1 cellular context compared by ENCODE assay signal in genomic region chr11:107566569-107566968, GRCh38.
TF ChIP-seq lines count a peak whose summit lies in the region.

No MANE protein-coding gene starts in this region.

TF ChIP-seq in K562, 482 proteins besides CTCF, POLR2A, EP300 and RAD21:
- no peak for TF ChIP-seq ZNF384 (IDR thresholded peaks at IDR 0.05; ENCODE audit: low read depth, low read length)
- TF ChIP-seq ZBTB11 (CRISPR knock-in tag; IDR thresholded peaks at IDR 0.05), result no peak
- TF ChIP-seq HMBOX1 (IDR thresholded peaks at IDR 0.05), result peak; percentile 72
- peak; percentile 33; the same call in 1 of the 2 replicates for TF ChIP-seq LARP7 (IDR thresholded peaks at IDR 0.05)
- TF ChIP-seq KLF16 (IDR thresholded peaks at IDR 0.05), result 0 out of 2 replicates have a peak, but pooled peaks have one; percentile 7
- peak; percentile 15; the same call in 1 of the 2 replicates for TF ChIP-seq JUND (IDR thresholded peaks at IDR 0.05; ENCODE audit: borderline replicate concordance, low read depth, low read length)
- no peak for TF ChIP-seq JUND (tag; IDR thresholded peaks at IDR 0.05; ENCODE audit: borderline replicate concordance, low read depth, low read length)
- TF ChIP-seq EGR1 (conservative IDR thresholded peaks at IDR 0.05), result 0 out of 2 replicates have a peak, but pooled peaks have one; percentile 24
- no peak for TF ChIP-seq ZKSCAN1 (IDR thresholded peaks at IDR 0.05; ENCODE audit: low read depth, low read length)
- TF ChIP-seq ZNF146 (CRISPR knock-in tag; IDR thresholded peaks at IDR 0.05; ENCODE audit: unreplicated experiment), result no peak
